29 cellular contexts compared by ENCODE assay signal in the genomic region with DNA sequence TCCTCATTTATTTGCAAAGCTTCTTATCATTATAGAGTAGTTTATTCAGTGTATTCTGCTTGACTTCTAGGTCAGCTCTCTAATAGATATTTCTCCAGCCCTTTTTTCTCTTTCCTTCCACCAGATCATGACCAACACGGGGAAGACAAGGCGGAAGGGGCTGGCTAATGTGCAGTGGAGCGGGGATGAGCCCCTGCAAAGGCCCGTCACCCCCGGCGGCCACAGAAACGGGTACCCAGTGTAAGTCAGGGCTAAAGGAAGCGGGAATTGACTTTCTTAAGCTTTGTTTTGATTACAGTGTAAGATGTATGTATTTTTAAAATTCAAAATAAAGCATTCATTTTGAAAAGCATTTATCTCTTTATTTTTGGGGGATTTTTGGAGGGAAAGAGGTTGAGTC. TPM values are rescaled to one million over a fixed set of nuclear protein-coding genes. Genes with fewer than 3 reads are reported as not detected.
"Had no signal": no experiment of that assay in that cellular context is flagged by ENCODE, and none has a peak within 500 bp of the region (broad histone marks: within the 10 kb centered on the region; RNA-seq: fewer than 3 reads in every experiment).

No MANE protein-coding gene starts in this region.

- H3K36me3 Mint-ChIP-seq: activated CD4-positive, alpha-beta memory T cell treated with anti-CD3 and anti-CD28 coated beads for 36 hours; naive thymus-derived CD4-positive, alpha-beta T cell; stimulated activated effector memory CD8-positive, alpha-beta T cell treated with anti-CD3 and anti-CD28 coated beads, Interleukin-12 subunit alpha, Interleukin-12 subunit beta, amount 100 ng/mL, for 72 hours had no signal

- H3K4me3 Mint-ChIP-seq: activated CD4-positive, alpha-beta memory T cell treated with anti-CD3 and anti-CD28 coated beads for 36 hours; activated CD4-positive, alpha-beta T cell treated with anti-CD3 and anti-CD28 coated beads, Interleukin-2, amount 10 ng/mL, durations not matched to agents 24 days and 14 days; activated T-helper 1 cell treated with anti-CD3 and anti-CD28 coated beads, Interleukin-12 subunit alpha, Interleukin-12 subunit beta, Interleukin-2, Interleukin-4 antibody, amounts not matched to agents 30 ng/mL and 10 ng/mL and 1 ng/mL, durations not matched to agents 14 hours and 24 hours and 36 hours; dendritic cell treated with granulocyte-macrophage colony-stimulating factor and Interleukin-4, amounts not matched to agents 40 ng/mL and 50 ng/mL, for 4 days; naive thymus-derived CD4-positive, alpha-beta T cell; stimulated activated effector memory CD8-positive, alpha-beta T cell treated with anti-CD3 and anti-CD28 coated beads, Interleukin-12 subunit alpha, Interleukin-12 subunit beta, amount 100 ng/mL, for 72 hours; stimulated activated naive CD8-positive, alpha-beta T cell treated with anti-CD3 and anti-CD28 coated beads, Interleukin-15, Interleukin-2, amounts not matched to agents 100 ng/mL and 50 ng/mL, for 24 hours; T-helper 2 cell treated with Interferon-gamma antibody and Interleukin-4, amounts not matched to agents 5 μg/mL and 100 μg/mL, for 36 hours; type B pancreatic cell had no signal

- H3K9me3 ChIP-seq: esophagus squamous epithelium, heart right ventricle, right lobe of liver, uterus had no signal

- DNase-seq: activated CD4-positive, alpha-beta memory T cell treated with anti-CD3 and anti-CD28 coated beads for 36 hours; activated CD4-positive, alpha-beta T cell treated with anti-CD3 and anti-CD28 coated beads, Interleukin-2, amount 10 ng/mL, durations not matched to agents 24 days and 14 days; activated CD8-positive, alpha-beta memory T cell treated with anti-CD3 and anti-CD28 coated beads, Interleukin-2, amount 50 U/mL, for 4 hours; activated gamma-delta T cell treated with Interleukin-2 at 50 U/mL for 16 hours; activated naive CD4-positive, alpha-beta T cell treated with anti-CD3 and anti-CD28 coated beads, Interleukin-2, amount 50 U/mL, for 16 hours; activated T-cell treated with anti-CD3 and anti-CD28 coated beads, Interleukin-2, amount 50 U/mL, for 1 hour; amniotic stem cell; central memory CD4-positive, alpha-beta T cell; esophagus squamous epithelium; foreskin melanocyte; heart right ventricle; left colon; midbrain; naive thymus-derived CD4-positive, alpha-beta T cell; stimulated activated CD4-positive, alpha-beta T cell treated with anti-CD3 and anti-CD28 coated beads, Interleukin-12 subunit alpha, Interleukin-12 subunit beta, amount 100 ng/mL, for 4 hours; stimulated activated CD4-positive, alpha-beta T cell treated with anti-CD3 and anti-CD28 coated beads, Interleukin-4, amount 100 ng/mL, for 24 hours; T-helper 1 cell; uterus had no signal

- H3K4me1 Mint-ChIP-seq: activated CD4-positive, alpha-beta T cell treated with anti-CD3 and anti-CD28 coated beads, Interleukin-2, amount 10 ng/mL, durations not matched to agents 24 days and 14 days; stimulated activated effector memory CD8-positive, alpha-beta T cell treated with anti-CD3 and anti-CD28 coated beads, Interleukin-12 subunit alpha, Interleukin-12 subunit beta, amount 100 ng/mL, for 72 hours had no signal

- ATAC-seq: activated CD4-positive, CD25-positive, alpha-beta regulatory T cell treated with anti-CD3 and anti-CD28 coated beads, Interleukin-2, amount 50 U/mL, for 24 hours; heart right ventricle; naive thymus-derived CD4-positive, alpha-beta T cell; right lobe of liver; stimulated activated effector memory CD8-positive, alpha-beta T cell treated with anti-CD3 and anti-CD28 coated beads, Interleukin-12 subunit alpha, Interleukin-12 subunit beta, amount 100 ng/mL, for 72 hours had no signal

- H3K27me3 Mint-ChIP-seq: dendritic cell treated with granulocyte-macrophage colony-stimulating factor and Interleukin-4, amounts not matched to agents 40 ng/mL and 50 ng/mL, for 4 days; stimulated activated naive CD8-positive, alpha-beta T cell treated with anti-CD3 and anti-CD28 coated beads, Interleukin-15, Interleukin-2, amounts not matched to agents 100 ng/mL and 50 ng/mL, for 24 hours; type B pancreatic cell had no signal

- H3K27ac Mint-ChIP-seq: activated CD4-positive, alpha-beta memory T cell treated with anti-CD3 and anti-CD28 coated beads for 36 hours; activated CD4-positive, alpha-beta T cell treated with anti-CD3 and anti-CD28 coated beads, Interleukin-2, amount 10 ng/mL, durations not matched to agents 24 days and 14 days; activated T-helper 1 cell treated with anti-CD3 and anti-CD28 coated beads, Interleukin-12 subunit alpha, Interleukin-12 subunit beta, Interleukin-2, Interleukin-4 antibody, amounts not matched to agents 30 ng/mL and 10 ng/mL and 1 ng/mL, durations not matched to agents 14 hours and 24 hours and 36 hours; dendritic cell treated with granulocyte-macrophage colony-stimulating factor and Interleukin-4, amounts not matched to agents 40 ng/mL and 50 ng/mL, for 4 days; naive thymus-derived CD4-positive, alpha-beta T cell; stimulated activated effector memory CD8-positive, alpha-beta T cell treated with anti-CD3 and anti-CD28 coated beads, Interleukin-12 subunit alpha, Interleukin-12 subunit beta, amount 100 ng/mL, for 72 hours; stimulated activated naive CD8-positive, alpha-beta T cell treated with anti-CD3 and anti-CD28 coated beads, Interleukin-15, Interleukin-2, amounts not matched to agents 100 ng/mL and 50 ng/mL, for 24 hours; T-helper 2 cell treated with Interferon-gamma antibody and Interleukin-4, amounts not matched to agents 5 μg/mL and 100 μg/mL, for 36 hours; type B pancreatic cell had no signal

- H3K4me1 ChIP-seq: esophagus squamous epithelium, right lobe of liver, uterus had no signal

- H3K27me3 ChIP-seq: esophagus squamous epithelium, heart right ventricle, right lobe of liver, uterus had no signal

- H3K36me3 ChIP-seq: heart right ventricle, right lobe of liver, uterus had no signal

- H3K4me3 ChIP-seq: esophagus squamous epithelium, heart right ventricle, right lobe of liver, skin epidermis, uterus had no signal

- H3K27ac ChIP-seq: epithelial cell of prostate, esophagus squamous epithelium, heart right ventricle, right lobe of liver, skin epidermis, uterus had no signal

- H3K9me3 Mint-ChIP-seq: activated CD4-positive, alpha-beta memory T cell treated with anti-CD3 and anti-CD28 coated beads for 36 hours; activated CD4-positive, alpha-beta T cell treated with anti-CD3 and anti-CD28 coated beads, Interleukin-2, amount 10 ng/mL, durations not matched to agents 24 days and 14 days; activated T-helper 1 cell treated with anti-CD3 and anti-CD28 coated beads, Interleukin-12 subunit alpha, Interleukin-12 subunit beta, Interleukin-2, Interleukin-4 antibody, amounts not matched to agents 30 ng/mL and 10 ng/mL and 1 ng/mL, durations not matched to agents 14 hours and 24 hours and 36 hours; stimulated activated effector memory CD8-positive, alpha-beta T cell treated with anti-CD3 and anti-CD28 coated beads, Interleukin-12 subunit alpha, Interleukin-12 subunit beta, amount 100 ng/mL, for 72 hours; stimulated activated naive CD8-positive, alpha-beta T cell treated with anti-CD3 and anti-CD28 coated beads, Interleukin-15, Interleukin-2, amounts not matched to agents 100 ng/mL and 50 ng/mL, for 24 hours; T-helper 2 cell treated with Interferon-gamma antibody and Interleukin-4, amounts not matched to agents 5 μg/mL and 100 μg/mL, for 36 hours had no signal

RNA-seq across cellular contexts. Expression of gene B3GNT7, which starts 50.7 kb away (rescaled TPM):
- total RNA-seq: activated CD4-positive, alpha-beta memory T cell treated with anti-CD3 and anti-CD28 coated beads for 36 hours; activated CD4-positive, alpha-beta T cell treated with anti-CD3 and anti-CD28 coated beads, Interleukin-2, amount 10 ng/mL, durations not matched to agents 24 days and 14 days; activated T-helper 1 cell treated with anti-CD3 and anti-CD28 coated beads, Interleukin-12 subunit alpha, Interleukin-12 subunit beta, Interleukin-2, Interleukin-4 antibody, amounts not matched to agents 30 ng/mL and 10 ng/mL and 1 ng/mL, durations not matched to agents 14 hours and 24 hours and 36 hours had no signal
- polyA plus RNA-seq: keratinocyte; naive thymus-derived CD4-positive, alpha-beta T cell had no signal
